Comparison of ENCODE assay signal across 6 cellular contexts in the genomic region with DNA sequence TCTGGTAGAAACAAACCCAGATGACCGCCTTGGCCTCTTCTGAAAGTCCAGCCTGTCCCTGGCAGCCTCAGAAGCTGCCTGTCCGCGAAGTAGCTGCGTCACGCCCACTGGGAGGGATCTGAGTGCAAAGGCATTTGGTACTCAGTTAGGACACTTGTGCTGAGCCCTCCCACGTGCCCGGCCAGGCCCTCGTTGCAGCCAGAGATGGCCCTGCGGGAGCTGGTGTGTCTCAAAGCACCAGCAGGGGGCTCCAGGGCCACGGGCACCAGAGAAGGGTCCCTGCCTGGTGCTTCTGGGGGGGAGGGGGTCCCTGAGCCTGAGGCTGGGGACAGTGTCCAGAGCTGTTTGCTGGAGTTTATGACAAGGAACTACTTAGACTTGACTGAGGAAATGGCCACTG. TPM values are rescaled to one million over a fixed set of nuclear protein-coding genes. Genes with fewer than 3 reads are reported as not detected.
DNase-seq lines count a peak whose midpoint lies in the region; ATAC-seq and TF ChIP-seq lines count a peak whose summit lies in the region.

No MANE protein-coding gene starts in this region.

- H3K4me3 ChIP-seq in fibroblast of mammary gland (ENCODE audit: control insufficient read depth, low read depth, low read length), result no peak overlapping the region

- no peak overlapping the region for H3K27ac Mint-ChIP-seq in type B pancreatic cell

- no peak overlapping the region for H3K4me3 Mint-ChIP-seq in type B pancreatic cell

- no peaks in the 10 kb centered on the region for H3K27me3 Mint-ChIP-seq in type B pancreatic cell

- DNase-seq in activated CD8-positive, alpha-beta memory T cell treated with anti-CD3 and anti-CD28 coated beads, Interleukin-2, amount 50 U/mL, for 4 hours, result peak; percentile 16
- no peak for DNase-seq in activated CD8-positive, alpha-beta memory T cell treated with anti-CD3 and anti-CD28 coated beads for 24 hours
- DNase-seq in fibroblast of mammary gland (ENCODE audit: low read depth), result peak; percentile 76
- DNase-seq in type B pancreatic cell (ENCODE audit: extremely low spot score, unreplicated experiment), result no peak
- DNase-seq in NCI-H1417 (lab: John Stamatoyannopoulos, UW), result no peak

- peaks cover 21% of the 10 kb centered on the region for H3K4me1 Mint-ChIP-seq in type B pancreatic cell (ENCODE audit: unreplicated experiment)

- ATAC-seq in HG03342 (IDR thresholded peaks at IDR 0.05; ENCODE audit: unreplicated experiment), result no peak

- H3K36me3 Mint-ChIP-seq in type B pancreatic cell, result peaks cover 24% of the 10 kb centered on the region

- TF ChIP-seq CTCF in fibroblast of mammary gland (conservative IDR thresholded peaks at IDR 0.05; ENCODE audit: control insufficient read depth, insufficient read depth, low read depth, low read length), result peak; percentile 47
- TF ChIP-seq CTCF in type B pancreatic cell (conservative IDR thresholded peaks at IDR 0.05), result peak; percentile 72

- no peaks in the 10 kb centered on the region for H3K9me3 Mint-ChIP-seq in type B pancreatic cell

RNA-seq across cellular contexts. Expression of a gene that starts 5.8 kb away (rescaled TPM):
- 23.8 and 28.5 TPM in 2 replicates for total RNA-seq in type B pancreatic cell (ENCODE audit: low replicate concordance)

RNA-seq across cellular contexts. Expression of a gene that starts 20.9 kb away (rescaled TPM):
- total RNA-seq in type B pancreatic cell (ENCODE audit: low replicate concordance), result 33.8 and 37.7 TPM in 2 replicates

RNA-seq across cellular contexts. Expression of a gene that starts 36.1 kb away (rescaled TPM):
- total RNA-seq in type B pancreatic cell (ENCODE audit: low replicate concordance), result 3.0 and 9.3 TPM in 2 replicates

RNA-seq across cellular contexts. Expression of a gene that starts 38.2 kb away (rescaled TPM):
- total RNA-seq in type B pancreatic cell (ENCODE audit: low replicate concordance), result 43.0 and 51.4 TPM in 2 replicates

RNA-seq across cellular contexts. Expression of a gene that starts 44.5 kb away (rescaled TPM):
- 29.5 and 37.1 TPM in 2 replicates for total RNA-seq in type B pancreatic cell (ENCODE audit: low replicate concordance)

Comparison
In these comparisons a context has a peak if more than half of its experiments do, and no peak if none do; other contexts are left out.
1. DNase-seq: peak in activated CD8-positive, alpha-beta memory T cell treated with anti-CD3 and anti-CD28 coated beads, Interleukin-2, amount 50 U/mL, for 4 hours (single experiment) and fibroblast of mammary gland (single experiment); none in activated CD8-positive, alpha-beta memory T cell treated with anti-CD3 and anti-CD28 coated beads for 24 hours (single experiment), type B pancreatic cell (single experiment) and NCI-H1417 (0 of 3).